8 cellular contexts compared by ENCODE assay signal in the genomic region with DNA sequence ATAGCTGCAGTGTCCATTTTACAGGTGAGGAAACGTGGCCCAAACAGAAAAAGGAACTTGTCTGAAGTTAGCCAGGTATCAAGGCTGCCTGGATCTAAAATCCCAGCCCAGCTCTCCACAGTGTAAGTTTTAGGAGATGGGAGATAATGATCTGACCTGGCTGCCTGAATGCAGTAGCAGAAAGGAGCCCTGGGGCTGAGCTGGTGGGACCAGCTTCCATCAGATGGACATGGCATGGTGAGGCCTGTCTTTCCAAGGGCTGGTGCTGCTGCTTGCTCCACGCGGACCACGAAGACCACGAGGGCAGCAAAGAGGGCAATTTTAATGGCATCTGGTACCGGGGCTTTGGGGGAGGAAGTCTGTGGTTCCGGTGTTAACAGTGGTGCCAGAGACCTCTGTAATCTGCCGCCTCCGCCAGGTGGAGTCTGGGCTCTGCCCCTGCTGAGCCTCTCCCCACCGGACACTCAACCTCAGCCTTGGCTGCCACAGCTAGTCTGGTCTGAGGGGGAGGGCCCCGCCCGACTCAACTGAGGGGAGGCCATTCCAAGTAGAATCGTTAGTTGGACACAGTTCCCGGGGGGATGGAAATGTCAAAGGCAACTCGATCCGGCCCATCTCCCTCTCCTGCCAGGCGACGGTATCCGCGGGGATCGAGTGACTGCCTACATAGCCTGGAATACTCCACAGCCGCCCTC. TPM values are rescaled to one million over a fixed set of nuclear protein-coding genes. Genes with fewer than 3 reads are reported as not detected.
DNase-seq lines count a peak whose midpoint lies in the region; ATAC-seq, FAIRE-seq and TF ChIP-seq lines count a peak whose summit lies in the region.

No MANE protein-coding gene starts in this region.

- H3K27ac Mint-ChIP-seq in activated CD4-positive, alpha-beta T cell treated with anti-CD3 and anti-CD28 coated beads, Interleukin-2, amount 10 ng/mL, durations not matched to agents 7 days and 5 days: peak overlapping the region; percentile 87

- H3K27me3 ChIP-seq in H1 (replicated peaks in 1 of 4; ENCODE audit: control insufficient read depth in 3 of 4, extremely low read depth in 1 of 4, insufficient read depth in 3 of 4, low read length in 3 of 4) (peaks cover 1 to 18% (median 15%) of the 10 kb centered on the region in 4 experiments; a peak in 6 of 7 replicates), mesenchymal stem cell (ENCODE audit: control insufficient read depth in 1 of 2, insufficient read depth in 1 of 2, low read length in 2 of 2) (peaks cover under 1 to 31% of the 10 kb centered on the region in 2 experiments), stomach smooth muscle (ENCODE audit: control insufficient read depth in 1 of 2, insufficient read depth in 2 of 2, low read length in 2 of 2) (no peaks in the 10 kb centered on the region)

- H3K18ac ChIP-seq in H1 (ENCODE audit: extremely low read depth, low read length): peak overlapping the region; percentile 24
- no peak overlapping the region for H3K18ac ChIP-seq in mesenchymal stem cell (ENCODE audit: low read depth in 1 of 2, low read length in 2 of 2)

- H4K91ac ChIP-seq in H1 (replicated peaks; ENCODE audit: insufficient read length, low read length): no peak overlapping the region
- H4K91ac ChIP-seq in mesenchymal stem cell (ENCODE audit: low read length): no peak overlapping the region

- POLR2A ChIA-PET in activated CD4-positive, alpha-beta T cell treated with anti-CD3 and anti-CD28 coated beads, Interleukin-2, amount 10 ng/mL, durations not matched to agents 7 days and 5 days (lab: Charles Lee): no interaction called here
- POLR2A ChIA-PET in H1 (lab: Charles Lee; ENCODE audit: partially characterized antibody): interaction anchor here (1.1 to 3.4 kb wide), 3 partner anchors 12 to 29 kb away, joined by 4 to 18 read pairs (median 4); no protein-coding TSS in a partner anchor

- WGBS in H1 (ENCODE audit: extremely low coverage in 1 of 2, insufficient coverage in 1 of 2, insufficient read length in 1 of 2, insufficient replicate concordance in 2 of 2, low coverage in 1 of 2, low lambda C conversion rate in 2 of 2, missing lambda C conversion rate in 1 of 2), 2 experiments: 6% methylated on average over 21 of the region's 22 CpGs; no CpG with 5 or more reads in 1 of the 2 experiments
- 8% methylated on average over 19 of the region's 22 CpGs for WGBS in mesenchymal stem cell

- H3K4me1 Mint-ChIP-seq in activated CD4-positive, alpha-beta T cell treated with anti-CD3 and anti-CD28 coated beads, Interleukin-2, amount 10 ng/mL, durations not matched to agents 7 days and 5 days: peaks cover 41% of the 10 kb centered on the region

- CTCF ChIA-PET in activated CD4-positive, alpha-beta T cell treated with anti-CD3 and anti-CD28 coated beads, Interleukin-2, amount 10 ng/mL, durations not matched to agents 7 days and 5 days (lab: Charles Lee): interaction anchor here (1.2 to 2.0 kb wide), 4 partner anchors 12 to 216 kb away, joined by 3 to 6 read pairs (median 4); no protein-coding TSS in a partner anchor
- CTCF ChIA-PET in H1 (lab: Charles Lee; ENCODE audit: partially characterized antibody): interaction anchor here (0.6 to 19.4 kb wide), 10 partner anchors 12 to 255 kb away, joined by 3 to 350 read pairs (median 4); no protein-coding TSS in a partner anchor

- H2AFZ ChIP-seq in H1 (ENCODE audit: low read length): peak overlapping the region; percentile 51; the same call in 1 of the 2 replicates
- H2AFZ ChIP-seq in mesenchymal stem cell (ENCODE audit: low read depth, low read length): no peak overlapping the region

- FAIRE-seq in H1 (lab: Jason Lieb, UNC): no peak

- TF ChIP-seq POLR2A in H1 (IDR thresholded peaks at IDR 0.05; ENCODE audit: control extremely low read depth in 1 of 2, low read depth in 2 of 2, low read length in 2 of 2): no peak
- no peak for TF ChIP-seq POLR2A in GM18505 (IDR thresholded peaks at IDR 0.05; ENCODE audit: borderline replicate concordance, extremely low read depth, insufficient read depth, insufficient read length)

- no peak overlapping the region for H3K9ac ChIP-seq in H1 (replicated peaks in 1 of 4; ENCODE audit: extremely low read depth in 1 of 4, low read depth in 3 of 4, low read length in 3 of 4)
- peak overlapping the region; percentile 83 for H3K9ac ChIP-seq in mesenchymal stem cell (ENCODE audit: low read length)
- H3K9ac ChIP-seq in stomach smooth muscle (ENCODE audit: low read length in 2 of 2): peak overlapping the region; percentile 64 to 89

- DNase-seq in NK-92 treated with Interleukin-12 subunit alpha and Interleukin-12 subunit beta, amount 100 ng/mL, for 24 hours (lab: John Stamatoyannopoulos, UW): peak; percentile 55
- no peak for DNase-seq in NK-92 (lab: John Stamatoyannopoulos, UW; ENCODE audit: unreplicated experiment)
- peak; percentile 71 for DNase-seq in M059J (ENCODE audit: low read depth)
- peak; percentile 60 for DNase-seq in activated CD4-positive, alpha-beta T cell treated with anti-CD3 and anti-CD28 coated beads, Interleukin-2, amount 10 ng/mL, durations not matched to agents 7 days and 5 days
- DNase-seq in H1 (ENCODE audit: low read depth in 1 of 2, low spot score in 2 of 2): no peak
- DNase-seq in mesenchymal stem cell: peak; percentile 30

- H3K14ac ChIP-seq in H1 (ENCODE audit: insufficient read length) (no peak overlapping the region), mesenchymal stem cell (ENCODE audit: low read length in 2 of 2) (peak overlapping the region in 1 of 2 experiments; percentile 14)

- H3K36me3 ChIP-seq in H1 (ENCODE audit: control insufficient read depth in 2 of 4, insufficient read depth in 4 of 4, low read length in 3 of 4) (peaks cover 0 to 5% (median 0%) of the 10 kb centered on the region in 4 experiments; a peak in 1 of 8 replicates), mesenchymal stem cell (ENCODE audit: control insufficient read depth in 1 of 2, insufficient read depth in 2 of 2, low read depth in 1 of 2, low read length in 2 of 2) (peaks cover 0 to 16% of the 10 kb centered on the region in 2 experiments), stomach smooth muscle (ENCODE audit: control insufficient read depth in 2 of 2, insufficient read depth in 2 of 2, low read length in 2 of 2) (peaks cover 8 to 9% of the 10 kb centered on the region in 2 donors)

- H3K4me3 Mint-ChIP-seq in activated CD4-positive, alpha-beta T cell treated with anti-CD3 and anti-CD28 coated beads, Interleukin-2, amount 10 ng/mL, durations not matched to agents 7 days and 5 days: peak overlapping the region; percentile 87

- peaks cover 0 to 4% of the 10 kb centered on the region in 2 experiments for H4K20me1 ChIP-seq in H1 (replicated peaks in 1 of 2; ENCODE audit: control insufficient read depth in 1 of 2, insufficient read depth in 2 of 2, low read length in 2 of 2)

- peak overlapping the region; percentile 85; the same call in 1 of the 2 replicates for H2BK12ac ChIP-seq in H1 (ENCODE audit: low read depth, low read length)
- H2BK12ac ChIP-seq in mesenchymal stem cell (ENCODE audit: low read length in 2 of 2): no peak overlapping the region

- no peak overlapping the region for H4K5ac ChIP-seq in H1 (ENCODE audit: insufficient read length, low read depth, low read length)

- TF ChIP-seq CTCF in H1 (IDR thresholded peaks at IDR 0.05; ENCODE audit: control extremely low read depth in 1 of 3, insufficient read depth in 1 of 3, low read depth in 1 of 3, low read length in 3 of 3): peak in 2 of 3 experiments; percentile 38 to 44; a peak in 3 of 4 replicates

- H2BK15ac ChIP-seq in H1 (ENCODE audit: low read length) (peak overlapping the region; percentile 88; the same call in 1 of the 2 replicates), mesenchymal stem cell (ENCODE audit: low read depth, poor library complexity, severe bottlenecking) (no peak overlapping the region)

- H3K36me3 Mint-ChIP-seq in activated CD4-positive, alpha-beta T cell treated with anti-CD3 and anti-CD28 coated beads, Interleukin-2, amount 10 ng/mL, durations not matched to agents 7 days and 5 days (ENCODE audit: low read depth): peaks cover 3% of the 10 kb centered on the region

- H3K23ac ChIP-seq in H1 (ENCODE audit: insufficient read length) (no peak overlapping the region), mesenchymal stem cell (ENCODE audit: low read length in 2 of 2) (no peak overlapping the region)

- H2BK5ac ChIP-seq in H1 (ENCODE audit: low read depth, low read length) (0 out of 2 replicates have a peak overlapping the region, but pooled peaks have one; percentile 31), mesenchymal stem cell (ENCODE audit: low read depth, low read length, poor library complexity, severe bottlenecking) (no peak overlapping the region)

- no peak overlapping the region for H3K27ac ChIP-seq in H1 (ENCODE audit: low read depth, low read length)
- H3K27ac ChIP-seq in mesenchymal stem cell (ENCODE audit: low read length, poor library complexity, severe bottlenecking): no peak overlapping the region
- peak overlapping the region; percentile 88 for H3K27ac ChIP-seq in stomach smooth muscle (ENCODE audit: low read length)

- no peaks in the 10 kb centered on the region for H3K79me2 ChIP-seq in H1 (ENCODE audit: control insufficient read depth in 1 of 2, insufficient read depth in 2 of 2, low read length in 2 of 2)

- H3K4me2 ChIP-seq in H1 (ENCODE audit: insufficient read depth in 1 of 2, low read depth in 2 of 2, low read length in 2 of 2): peak overlapping the region; percentile 82 to 92
- peak overlapping the region; percentile 98 for H3K4me2 ChIP-seq in mesenchymal stem cell (ENCODE audit: low read length, poor library complexity, severe bottlenecking)

- no peak for ATAC-seq in GM18505 (IDR thresholded peaks at IDR 0.05; ENCODE audit: unreplicated experiment)

- H3K9me3 Mint-ChIP-seq in activated CD4-positive, alpha-beta T cell treated with anti-CD3 and anti-CD28 coated beads, Interleukin-2, amount 10 ng/mL, durations not matched to agents 7 days and 5 days: no peaks in the 10 kb centered on the region

- H4K8ac ChIP-seq in H1 (ENCODE audit: extremely low read depth, insufficient read depth, low read length) (no peak overlapping the region), mesenchymal stem cell (ENCODE audit: low read length) (no peak overlapping the region)

- H3K27me3 Mint-ChIP-seq in activated CD4-positive, alpha-beta T cell treated with anti-CD3 and anti-CD28 coated beads, Interleukin-2, amount 10 ng/mL, durations not matched to agents 7 days and 5 days: no peaks in the 10 kb centered on the region

- H3K4me3 ChIP-seq in H1 (ENCODE audit: extremely low read depth in 1 of 4, insufficient read depth in 2 of 4, low read depth in 3 of 4, low read length in 4 of 4): peak overlapping the region; percentile 61 to 75 (median 68)
- H3K4me3 ChIP-seq in mesenchymal stem cell (ENCODE audit: insufficient read depth in 1 of 2, low read depth in 1 of 2, low read length in 2 of 2): peak overlapping the region; percentile 60 to 86
- peak overlapping the region; percentile 70 to 91 for H3K4me3 ChIP-seq in stomach smooth muscle (ENCODE audit: low read length in 2 of 2)

- H3K4ac ChIP-seq in H1 (replicated peaks; ENCODE audit: insufficient read length, low read depth, low read length) (no peak overlapping the region), mesenchymal stem cell (ENCODE audit: low read depth in 1 of 2, low read length in 2 of 2) (no peak overlapping the region)

- peak; percentile 10 to 33; a peak in 3 of 4 replicates for TF ChIP-seq RAD21 in H1 (IDR thresholded peaks at IDR 0.05 in 1 of 2, conservative IDR thresholded peaks at IDR 0.05 in 1 of 2; ENCODE audit: low read depth in 2 of 2, low read length in 2 of 2)

- TF ChIP-seq EP300 in H1 (IDR thresholded peaks at IDR 0.05; ENCODE audit: borderline replicate concordance in 1 of 2, low read depth in 2 of 2, low read length in 2 of 2): no peak

- H3K56ac ChIP-seq in H1 (replicated peaks; ENCODE audit: insufficient read length, low read depth, low read length): peak overlapping the region; percentile 23

- peaks cover 3 to 12% (median 7%) of the 10 kb centered on the region in 4 experiments for H3K4me1 ChIP-seq in H1 (replicated peaks in 1 of 4; ENCODE audit: control insufficient read depth in 3 of 4, insufficient read depth in 4 of 4, low read length in 3 of 4)
- H3K4me1 ChIP-seq in mesenchymal stem cell (ENCODE audit: control insufficient read depth, insufficient read depth, low read depth, low read length): peaks cover 28% of the 10 kb centered on the region
- H3K4me1 ChIP-seq in stomach smooth muscle (ENCODE audit: control insufficient read depth, insufficient read depth, low read length): peaks cover 55% of the 10 kb centered on the region

- H3K79me1 ChIP-seq in H1 (ENCODE audit: low read depth, low read length) (no peaks in the 10 kb centered on the region; the same call in 1 of the 2 replicates), mesenchymal stem cell (replicated peaks; ENCODE audit: low read length, poor library complexity, severe bottlenecking) (no peaks in the 10 kb centered on the region)

- H3K9me3 ChIP-seq in H1 (ENCODE audit: insufficient read depth in 2 of 2, low read depth in 1 of 2, low read length in 1 of 2) (no peaks in the 10 kb centered on the region; a peak in 1 of 4 replicates), mesenchymal stem cell (ENCODE audit: control insufficient read depth, low read length) (no peaks in the 10 kb centered on the region), stomach smooth muscle (ENCODE audit: control insufficient read depth in 2 of 2, low read length in 2 of 2) (no peaks in the 10 kb centered on the region)

- peaks cover 28% of the 10 kb centered on the region for H3K23me2 ChIP-seq in H1 (ENCODE audit: low read depth, low read length)

- H2BK20ac ChIP-seq in H1 (ENCODE audit: low read length): 0 out of 2 replicates have a peak overlapping the region, but pooled peaks have one; percentile 15

- H2AK5ac ChIP-seq in H1 (ENCODE audit: low read depth, low read length) (peak overlapping the region; percentile 72; the same call in 1 of the 2 replicates), mesenchymal stem cell (ENCODE audit: low read length, severe bottlenecking) (no peak overlapping the region)

- H2BK120ac ChIP-seq in H1 (replicated peaks; ENCODE audit: low read depth, low read length) (no peak overlapping the region), mesenchymal stem cell (ENCODE audit: low read depth, low read length) (no peak overlapping the region)

RNA-seq across cellular contexts. Expression of a gene that starts 0.7 kb away (rescaled TPM):
- 1.5 and 3.6 TPM in 2 replicates for total RNA-seq in M059J (2014; rRNA removed; shearing (Covaris generic))
- 1 to 10 TPM; 2.7 to 2.8 TPM for total RNA-seq in activated CD4-positive, alpha-beta T cell treated with anti-CD3 and anti-CD28 coated beads, Interleukin-2, amount 10 ng/mL, durations not matched to agents 7 days and 5 days
- total RNA-seq in H1 (2021; fragmentation: NEBNext Ultra II Directional; extraction: Animal tissue kit (Norgen Biotek cat#: 25700)): 5.0 and 5.9 TPM in 2 replicates
- 1.2 and 1.4 TPM in 2 replicates for polyA plus RNA-seq in H1 (2011; rRNA removed)
- polyA plus RNA-seq in H1 (2011; cell fraction: cytosol; rRNA removed): 1.2 TPM
- polyA plus RNA-seq in H1 (2011; cell fraction: nucleus; rRNA removed): 1.3 TPM
- polyA plus RNA-seq in H1 (2012, experiment 1 of 2): 3.0 to 3.5 TPM (median 3.2 TPM) in 4 replicates
- polyA plus RNA-seq in H1 (2012, experiment 2 of 2): 2.7 TPM
- 6.7 TPM for polyA plus RNA-seq in H1 (2013, experiment 1 of 2)
- 7.2 TPM for polyA plus RNA-seq in H1 (2013, experiment 2 of 2)
- polyA minus RNA-seq in H1 (2011; rRNA and poly(A)+ RNA removed): 1.2 and 1.8 TPM in 2 replicates
- 2.1 TPM for polyA minus RNA-seq in H1 (2011; cell fraction: cytosol; rRNA and poly(A)+ RNA removed)
- 1.2 TPM for polyA minus RNA-seq in H1 (2011; cell fraction: nucleus; rRNA and poly(A)+ RNA removed)
- polyA plus RNA-seq in mesenchymal stem cell (2013, experiment 1 of 2): 2.2 TPM
- polyA plus RNA-seq in mesenchymal stem cell (2013, experiment 2 of 2): 2.2 TPM

RNA-seq across cellular contexts. Expression of a gene that starts 46.7 kb away (rescaled TPM):
- 45.6 and 59.9 TPM in 2 replicates for total RNA-seq in M059J (2014; rRNA removed; shearing (Covaris generic))
- total RNA-seq in activated CD4-positive, alpha-beta T cell treated with anti-CD3 and anti-CD28 coated beads, Interleukin-2, amount 10 ng/mL, durations not matched to agents 7 days and 5 days: 10 to 100 TPM; 17.5 to 19.7 TPM
- total RNA-seq in H1 (2021; fragmentation: NEBNext Ultra II Directional; extraction: Animal tissue kit (Norgen Biotek cat#: 25700)): 16.7 and 18.1 TPM in 2 replicates
- 16.2 and 23.7 TPM in 2 replicates for polyA plus RNA-seq in H1 (2011; rRNA removed)
- 28.9 TPM for polyA plus RNA-seq in H1 (2011; cell fraction: cytosol; rRNA removed)
- 11.2 TPM for polyA plus RNA-seq in H1 (2011; cell fraction: nucleus; rRNA removed)
- 20.2 to 25.1 TPM (median 22.6 TPM) in 4 replicates for polyA plus RNA-seq in H1 (2012, experiment 1 of 2)
- 13.5 TPM for polyA plus RNA-seq in H1 (2012, experiment 2 of 2)
- 11.1 TPM for polyA plus RNA-seq in H1 (2013, experiment 1 of 2)
- 11.6 TPM for polyA plus RNA-seq in H1 (2013, experiment 2 of 2)
- 9.5 and 13.0 TPM in 2 replicates for polyA minus RNA-seq in H1 (2011; rRNA and poly(A)+ RNA removed)
- 4.2 TPM for polyA minus RNA-seq in H1 (2011; cell fraction: cytosol; rRNA and poly(A)+ RNA removed)
- polyA minus RNA-seq in H1 (2011; cell fraction: nucleus; rRNA and poly(A)+ RNA removed): 4.0 TPM
- polyA plus RNA-seq in mesenchymal stem cell (2013, experiment 1 of 2): 24.9 TPM
- 25.0 TPM for polyA plus RNA-seq in mesenchymal stem cell (2013, experiment 2 of 2)

RNA-seq across cellular contexts. Expression of a gene that starts 47.0 kb away (rescaled TPM):
- 4.6 and 9.0 TPM in 2 replicates for total RNA-seq in M059J (2014; rRNA removed; shearing (Covaris generic))
- total RNA-seq in activated CD4-positive, alpha-beta T cell treated with anti-CD3 and anti-CD28 coated beads, Interleukin-2, amount 10 ng/mL, durations not matched to agents 7 days and 5 days: 10 to 100 TPM; 11.0 to 12.5 TPM
- 3.9 and 4.5 TPM in 2 replicates for total RNA-seq in H1 (2021; fragmentation: NEBNext Ultra II Directional; extraction: Animal tissue kit (Norgen Biotek cat#: 25700))
- 2.3 and 2.7 TPM in 2 replicates for polyA plus RNA-seq in H1 (2011; rRNA removed)
- 2.6 TPM for polyA plus RNA-seq in H1 (2011; cell fraction: cytosol; rRNA removed)
- polyA plus RNA-seq in H1 (2011; cell fraction: nucleus; rRNA removed): 5.1 TPM
- 2.6 to 3.1 TPM (median 2.8 TPM) in 4 replicates for polyA plus RNA-seq in H1 (2012, experiment 1 of 2)
- polyA plus RNA-seq in H1 (2012, experiment 2 of 2): 0.56 TPM
- polyA plus RNA-seq in H1 (2013, experiment 1 of 2): 1.8 TPM
- polyA plus RNA-seq in H1 (2013, experiment 2 of 2): 1.7 TPM
- polyA minus RNA-seq in H1 (2011; rRNA and poly(A)+ RNA removed): 8.9 and 10.7 TPM in 2 replicates
- polyA minus RNA-seq in H1 (2011; cell fraction: cytosol; rRNA and poly(A)+ RNA removed): 4.2 TPM
- 7.3 TPM for polyA minus RNA-seq in H1 (2011; cell fraction: nucleus; rRNA and poly(A)+ RNA removed)
- 0.43 TPM for polyA plus RNA-seq in mesenchymal stem cell (2013, experiment 1 of 2)
- 0.45 TPM for polyA plus RNA-seq in mesenchymal stem cell (2013, experiment 2 of 2)

Comparison
In these comparisons a context has a peak if more than half of its experiments do, and no peak if none do; other contexts are left out.
1. DNase-seq: peak in NK-92 treated with Interleukin-12 subunit alpha and Interleukin-12 subunit beta, amount 100 ng/mL, for 24 hours (single experiment), M059J (single experiment), activated CD4-positive, alpha-beta T cell treated with anti-CD3 and anti-CD28 coated beads, Interleukin-2, amount 10 ng/mL, durations not matched to agents 7 days and 5 days (single experiment) and mesenchymal stem cell (single experiment); none in NK-92 (single experiment) and H1 (0 of 2).
2. H3K9ac ChIP-seq: peak in mesenchymal stem cell (single experiment) and stomach smooth muscle (2 of 2); none in H1 (0 of 4).
3. Peak in every context shown above with its lines, with median percentiles within 50 percentile points of each other: H3K4me3 ChIP-seq.